1 cellular context compared by ENCODE assay signal in the genomic region with DNA sequence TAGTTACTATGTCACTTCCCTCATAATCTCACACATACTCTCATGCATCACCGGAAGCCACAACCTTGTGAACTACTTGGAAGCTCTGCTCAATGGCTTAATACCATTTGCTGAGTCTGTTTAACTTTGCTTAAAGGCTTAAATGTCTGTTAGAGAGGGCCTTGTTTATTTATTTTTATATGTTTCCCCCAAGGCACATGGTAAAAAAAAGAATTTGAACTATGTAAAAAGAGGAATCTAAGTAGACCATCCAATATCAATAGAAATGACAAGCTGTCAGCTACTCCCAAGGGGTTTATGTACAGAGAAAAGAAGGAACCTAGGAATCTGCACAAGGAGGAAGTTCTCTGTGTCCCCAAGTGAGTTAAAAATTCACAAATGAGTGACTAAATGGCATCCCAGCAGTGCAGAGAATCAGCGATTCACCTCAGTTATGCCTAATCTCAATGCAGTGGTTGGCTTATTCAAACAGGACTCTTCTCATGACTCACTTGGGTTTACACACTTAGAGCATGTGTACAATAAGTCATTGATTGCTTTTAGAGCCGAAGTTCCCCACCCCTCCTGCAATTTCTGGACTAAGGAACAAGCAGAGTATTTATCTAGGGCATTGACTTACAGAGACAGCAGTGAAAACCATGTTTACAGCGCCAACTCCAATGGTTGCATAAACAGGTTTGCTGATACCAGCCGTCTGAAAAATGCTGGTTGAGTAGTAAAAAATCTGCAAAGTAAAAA.
TF ChIP-seq lines count a peak whose summit lies in the region.

No MANE protein-coding gene starts in this region.

TF ChIP-seq in K562, 482 proteins besides CTCF, POLR2A, EP300 and RAD21 (continued from another document):
- TF ChIP-seq FIP1L1 (IDR thresholded peaks at IDR 0.05; ENCODE audit: low read depth, low read length, poor library complexity, severe bottlenecking) (no peak), ZNF24 (IDR thresholded peaks at IDR 0.05) (peak; percentile 17; the same call in 1 of the 2 replicates), YY1 (IDR thresholded peaks at IDR 0.05; ENCODE audit: borderline replicate concordance in 1 of 3, control insufficient read depth in 1 of 3, extremely low read depth in 1 of 3, insufficient read depth in 3 of 3, insufficient read length in 1 of 3, insufficient replicate concordance in 2 of 3, low read depth in 1 of 3, low read length in 2 of 3) (no peak)
